28 cellular contexts compared by ENCODE assay signal in the genomic region with DNA sequence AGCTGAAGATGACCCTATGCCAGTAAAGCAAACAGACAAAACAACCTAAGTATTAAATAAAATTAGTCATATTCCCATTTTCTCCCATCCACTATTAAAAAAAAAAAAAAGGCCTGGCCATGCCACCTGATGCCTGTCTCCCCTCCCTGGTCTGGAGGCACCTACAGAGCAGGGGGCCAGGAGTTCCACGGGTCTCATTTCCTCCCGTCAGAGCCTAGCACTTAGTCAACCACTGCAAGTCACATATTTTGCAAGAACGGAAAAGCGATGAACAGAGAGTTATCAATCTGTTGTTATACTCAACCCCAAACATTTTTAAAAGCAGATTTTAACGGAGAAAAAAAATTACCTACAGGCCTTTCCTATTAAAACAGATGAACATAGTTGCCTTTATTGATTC. TPM values are rescaled to one million over a fixed set of nuclear protein-coding genes. Genes with fewer than 3 reads are reported as not detected.
DNase-seq lines count a peak whose midpoint lies in the region; ATAC-seq and TF ChIP-seq lines count a peak whose summit lies in the region.
"Had no signal": no experiment of that assay in that cellular context is flagged by ENCODE, and none has a peak within 500 bp of the region (broad histone marks: within the 10 kb centered on the region; RNA-seq: fewer than 3 reads in every experiment).

No MANE protein-coding gene starts in this region.

- H3K36me3 ChIP-seq in right atrium auricular region (no peaks in the 10 kb centered on the region), esophagus squamous epithelium (no peaks in the 10 kb centered on the region), suprapubic skin (no peaks in the 10 kb centered on the region)
- H3K36me3 ChIP-seq: cardiac muscle cell, upper lobe of left lung had no signal

- H3K9me3 ChIP-seq in right atrium auricular region (no peaks in the 10 kb centered on the region), esophagus squamous epithelium (no peaks in the 10 kb centered on the region), suprapubic skin (no peaks in the 10 kb centered on the region)
- H3K9me3 ChIP-seq: upper lobe of left lung had no signal

- H3K9me3 Mint-ChIP-seq in natural killer cell, result no peaks in the 10 kb centered on the region
- H3K9me3 Mint-ChIP-seq: activated naive CD4-positive, alpha-beta T cell treated with anti-CD3 and anti-CD28 coated beads, Interleukin-2, amount 50 U/mL, for 72 hours; dendritic cell treated with granulocyte-macrophage colony-stimulating factor and Interleukin-4, amounts not matched to agents 40 ng/mL and 50 ng/mL, for 4 days; HFFc6; naive B cell had no signal

- H3K4me3 ChIP-seq in right atrium auricular region (no peak overlapping the region), esophagus squamous epithelium (no peak overlapping the region), suprapubic skin (no peak overlapping the region), coronary artery (no peak overlapping the region)
- H3K4me3 ChIP-seq: cardiac muscle cell, upper lobe of left lung had no signal

- intact Hi-C loops in cardiac septum (cut with DNase I), result loop anchor here (5.0 kb wide), 2 partner anchors 61 to 129 kb away; partner anchors contain the start of gene TGFBR3
- intact Hi-C loops in esophagus squamous epithelium (cut with DNase I), result no loop called here
- intact Hi-C loops in natural killer cell (cut with micrococcal nuclease), result loop anchor here (5.0 kb wide), 1 partner anchor 36 kb away; no protein-coding TSS in a partner anchor

- no peaks in the 10 kb centered on the region for H3K36me3 Mint-ChIP-seq in natural killer cell
- H3K36me3 Mint-ChIP-seq: activated naive CD4-positive, alpha-beta T cell treated with anti-CD3 and anti-CD28 coated beads, Interleukin-2, amount 50 U/mL, for 72 hours; naive B cell had no signal

- H3K27me3 Mint-ChIP-seq in natural killer cell (ENCODE audit: low read depth in 2 of 2), result no peaks in the 10 kb centered on the region
- H3K27me3 Mint-ChIP-seq: dendritic cell treated with granulocyte-macrophage colony-stimulating factor and Interleukin-4, amounts not matched to agents 40 ng/mL and 50 ng/mL, for 4 days had no signal

- H3K27ac ChIP-seq in right atrium auricular region (peak overlapping the region; percentile 62 to 77), esophagus squamous epithelium (peak overlapping the region in 3 of 4 donors; percentile 72 to 83 (median 80)), suprapubic skin (peak overlapping the region; percentile 75), coronary artery (no peak overlapping the region)
- H3K27ac ChIP-seq: cardiac muscle cell had no signal

- peaks cover 92 to 99% of the 10 kb centered on the region in 2 donors for H3K4me1 Mint-ChIP-seq in natural killer cell
- H3K4me1 Mint-ChIP-seq: B cell, naive B cell had no signal

- H3K4me3 Mint-ChIP-seq in natural killer cell, result peak overlapping the region; percentile 43
- H3K4me3 Mint-ChIP-seq: B cell; dendritic cell treated with granulocyte-macrophage colony-stimulating factor and Interleukin-4, amounts not matched to agents 40 ng/mL and 50 ng/mL, for 4 days; HFFc6; naive B cell had no signal

- H3K27ac Mint-ChIP-seq in natural killer cell, result peak overlapping the region; percentile 92 to 95
- H3K27ac Mint-ChIP-seq: activated naive CD4-positive, alpha-beta T cell treated with anti-CD3 and anti-CD28 coated beads, Interleukin-2, amount 50 U/mL, for 72 hours; B cell; dendritic cell treated with granulocyte-macrophage colony-stimulating factor and Interleukin-4, amounts not matched to agents 40 ng/mL and 50 ng/mL, for 4 days; HFFc6; naive B cell had no signal

- H3K4me1 ChIP-seq in right atrium auricular region (peaks cover 0 to 40% of the 10 kb centered on the region in 2 donors), esophagus squamous epithelium (peaks cover 25 to 58% (median 42%) of the 10 kb centered on the region in 3 donors), suprapubic skin (peaks cover 51% of the 10 kb centered on the region)

- no peak for TF ChIP-seq EP300 in suprapubic skin (IDR thresholded peaks at IDR 0.05)

- no peak for TF ChIP-seq POLR2A in esophagus squamous epithelium (IDR thresholded peaks at IDR 0.05)
- TF ChIP-seq POLR2A in suprapubic skin (IDR thresholded peaks at IDR 0.05), result no peak

- WGBS in esophagus squamous epithelium, 2 donors, result 71 to 77% methylated on average over 5 of the region's 5 CpGs
- WGBS in suprapubic skin, result 70% methylated on average over 5 of the region's 5 CpGs

- DNase-seq in right atrium auricular region (ENCODE audit: low spot score) (no peak), cardiac septum (ENCODE audit: low spot score) (no peak), esophagus squamous epithelium (lab: John Stamatoyannopoulos, UW) (no peak), natural killer cell (no peak), suprapubic skin (ENCODE audit: low spot score in 2 of 2) (no peak), hippocampal formation (lab: John Stamatoyannopoulos, UW) (no peak), coronary artery (ENCODE audit: low spot score) (no peak)
- DNase-seq: activated T-cell treated with anti-CD3 and anti-CD28 coated beads for 4 hours; anterior cingulate cortex; COR-L47; DMS79; GOT3; HFFc6; Karpas-422; naive B cell; NCI-H146; NCI-H446 treated with DMSO at 0.1 percent for 48 hours; NCI-H82; retina; stimulated activated CD4-positive, alpha-beta T cell treated with anti-CD3 and anti-CD28 coated beads, Interleukin-2, amount 100 ng/mL, for 48 hours; T-helper 2 cell; upper lobe of left lung had no signal

- no peak for ATAC-seq in natural killer cell
- no peak for ATAC-seq in GM21723 (IDR thresholded peaks at IDR 0.05; ENCODE audit: unreplicated experiment)
- ATAC-seq: activated naive CD4-positive, alpha-beta T cell treated with anti-CD3 and anti-CD28 coated beads, Interleukin-2, amount 50 U/mL, for 72 hours; SK-N-SH treated with all-trans-retinoic acid at 6 μM for 48 hours had no signal

- H3K27me3 ChIP-seq in right atrium auricular region, result no peaks in the 10 kb centered on the region
- no peaks in the 10 kb centered on the region for H3K27me3 ChIP-seq in esophagus squamous epithelium
- H3K27me3 ChIP-seq in suprapubic skin, result no peaks in the 10 kb centered on the region
- H3K27me3 ChIP-seq: cardiac muscle cell, upper lobe of left lung had no signal

- TF ChIP-seq CTCF in right atrium auricular region (IDR thresholded peaks at IDR 0.05), result no peak
- no peak for TF ChIP-seq CTCF in esophagus squamous epithelium (IDR thresholded peaks at IDR 0.05)
- TF ChIP-seq CTCF in natural killer cell (IDR thresholded peaks at IDR 0.05), result no peak
- no peak for TF ChIP-seq CTCF in suprapubic skin (IDR thresholded peaks at IDR 0.05)
- TF ChIP-seq CTCF in coronary artery (IDR thresholded peaks at IDR 0.05), result no peak

RNA-seq across cellular contexts. Expression of gene TGFBR3, which starts 59.3 kb away (rescaled TPM):
- total RNA-seq in right atrium auricular region, result 10 to 100 TPM; 40.5 to 64.8 TPM
- total RNA-seq in cardiac septum, result 12.6 TPM
- 100 to 1,000 TPM in 1 of 4 donors, 10 to 100 TPM in 3; 11.3 to 119 (median 30.7) TPM for total RNA-seq in esophagus squamous epithelium
- 100 to 1,000 TPM; 225 to 274 (median 243) TPM for total RNA-seq in natural killer cell
- total RNA-seq in suprapubic skin, result 100 to 1,000 TPM in 2 of 4 donors, 10 to 100 TPM in 2; 91.3 to 131 (median 114) TPM

Comparison
In these comparisons a context has a peak if more than half of its experiments do, and no peak if none do; other contexts are left out.
1. H3K27ac ChIP-seq: peak in right atrium auricular region (2 of 2), esophagus squamous epithelium (3 of 4) and suprapubic skin (single experiment); none in coronary artery (0 of 2).